In genomic region chr12:55830601-55831406, GRCh38 we compare ENCODE assay signal across 8 cellular contexts. TPM values are rescaled to one million over a fixed set of nuclear protein-coding genes. Genes with fewer than 3 reads are reported as not detected.
DNase-seq lines count a peak whose midpoint lies in the region; ATAC-seq and TF ChIP-seq lines count a peak whose summit lies in the region.

No MANE protein-coding gene starts in this region.

- no peaks in the 10 kb centered on the region for H3K27me3 Mint-ChIP-seq in CD8-positive, alpha-beta memory T cell
- H3K27me3 Mint-ChIP-seq in T-helper 2 cell treated with Interferon-gamma antibody and Interleukin-4, amounts not matched to agents 5 μg/mL and 100 μg/mL, for 36 hours (ENCODE audit: low read depth): no peaks in the 10 kb centered on the region

- POLR2A ChIA-PET in CD8-positive, alpha-beta memory T cell (lab: Charles Lee): interaction anchor here (0.6 to 4.6 kb wide), 10 partner anchors 12 to 391 kb away, joined by 3 to 105 read pairs (median 6); partner anchors contain the start of genes ORMDL2, PYM1, RAB5B and RNF41

- TF ChIP-seq CTCF in sigmoid colon (IDR thresholded peaks at IDR 0.05): no peak

- peak overlapping the region; percentile 96 for H3K4me3 ChIP-seq in CD8-positive, alpha-beta memory T cell (ENCODE audit: low read length)
- H3K4me3 ChIP-seq in iPS-18a (ENCODE audit: low read length): peak overlapping the region; percentile 83
- peak overlapping the region; percentile 64 to 88 (median 84) for H3K4me3 ChIP-seq in sigmoid colon

- TF ChIP-seq EP300 in Ishikawa (IDR thresholded peaks at IDR 0.05; ENCODE audit: borderline replicate concordance): peak; percentile 31; the same call in 1 of the 2 replicates
- no peak for TF ChIP-seq EP300 in sigmoid colon (IDR thresholded peaks at IDR 0.05)

- H3K36me3 ChIP-seq in CD8-positive, alpha-beta memory T cell (ENCODE audit: insufficient read depth, low read length): no peaks in the 10 kb centered on the region
- H3K36me3 ChIP-seq in iPS-18a (ENCODE audit: control insufficient read depth, low read depth, low read length) (no peaks in the 10 kb centered on the region), sigmoid colon (peaks cover 0 to 8% (median 1%) of the 10 kb centered on the region in 4 donors)

- TF ChIP-seq POLR2A in sigmoid colon (IDR thresholded peaks at IDR 0.05): peak in 1 of 2 donors; percentile 63

- H3K4me1 ChIP-seq in CD8-positive, alpha-beta memory T cell (ENCODE audit: insufficient read depth, low read length): peaks cover 43% of the 10 kb centered on the region
- peaks cover 9% of the 10 kb centered on the region for H3K4me1 ChIP-seq in iPS-18a (ENCODE audit: control insufficient read depth, low read depth, low read length)
- peaks cover 0 to 52% (median 44%) of the 10 kb centered on the region in 4 donors for H3K4me1 ChIP-seq in sigmoid colon

- ATAC-seq in GM19467 (IDR thresholded peaks at IDR 0.05; ENCODE audit: unreplicated experiment): no peak

- no peak for TF ChIP-seq RAD21 in Ishikawa (IDR thresholded peaks at IDR 0.05; ENCODE audit: low read depth)

- H3K9ac ChIP-seq in iPS-18a (ENCODE audit: low read length): peak overlapping the region; percentile 72

- DNase-seq in CD8-positive, alpha-beta memory T cell: peak; percentile 6 to 71 (median 42)
- DNase-seq in T-helper 2 cell treated with Interferon-gamma antibody and Interleukin-4, amounts not matched to agents 5 μg/mL and 100 μg/mL, for 36 hours (ENCODE audit: low spot score): no peak
- peak; percentile 34 to 54 for DNase-seq in T47D (ENCODE audit: low read depth in 1 of 2, low spot score in 1 of 2)
- peak; percentile 92 for DNase-seq in sigmoid colon
- no peak for DNase-seq in H4 (ENCODE audit: low spot score)

- H3K4me3 Mint-ChIP-seq in CD8-positive, alpha-beta memory T cell: peak overlapping the region; percentile 97 to 99 (median 98)
- H3K4me3 Mint-ChIP-seq in T-helper 2 cell treated with Interferon-gamma antibody and Interleukin-4, amounts not matched to agents 5 μg/mL and 100 μg/mL, for 36 hours: peak overlapping the region; percentile 99

- no peaks in the 10 kb centered on the region for H3K27me3 ChIP-seq in CD8-positive, alpha-beta memory T cell (ENCODE audit: insufficient read depth, low read length, poor library complexity, severe bottlenecking)
- H3K27me3 ChIP-seq in iPS-18a (ENCODE audit: control insufficient read depth, insufficient read depth, low read length): no peaks in the 10 kb centered on the region
- H3K27me3 ChIP-seq in sigmoid colon: no peaks in the 10 kb centered on the region

- peaks cover 0 to 24% (median 0%) of the 10 kb centered on the region in 3 donors for H3K36me3 Mint-ChIP-seq in CD8-positive, alpha-beta memory T cell
- H3K36me3 Mint-ChIP-seq in T-helper 2 cell treated with Interferon-gamma antibody and Interleukin-4, amounts not matched to agents 5 μg/mL and 100 μg/mL, for 36 hours (ENCODE audit: low read depth): peaks cover 21% of the 10 kb centered on the region

- H3K9me3 Mint-ChIP-seq in CD8-positive, alpha-beta memory T cell: no peaks in the 10 kb centered on the region
- H3K9me3 Mint-ChIP-seq in T-helper 2 cell treated with Interferon-gamma antibody and Interleukin-4, amounts not matched to agents 5 μg/mL and 100 μg/mL, for 36 hours: no peaks in the 10 kb centered on the region

- CTCF ChIA-PET in CD8-positive, alpha-beta memory T cell (lab: Charles Lee): interaction anchor here (0.7 to 5.9 kb wide), 13 partner anchors 12 to 115 kb away, joined by 3 to 52 read pairs (median 4); partner anchors contain the start of genes BLOC1S1, GDF11, ORMDL2 and SARNP

- 2 to 6% methylated on average over 23 of the region's 23 CpGs for WGBS in sigmoid colon, 2 donors

- H3K27ac ChIP-seq in CD8-positive, alpha-beta memory T cell (ENCODE audit: low read depth, low read length): peak overlapping the region; percentile 79
- H3K27ac ChIP-seq in iPS-18a (ENCODE audit: low read length) (peak overlapping the region; percentile 79), sigmoid colon (peak overlapping the region; percentile 86 to 94 (median 92))

- intact Hi-C loops in sigmoid colon (cut with DNase I): no loop called here

- H3K9me3 ChIP-seq in CD8-positive, alpha-beta memory T cell (ENCODE audit: low read length): no peaks in the 10 kb centered on the region
- H3K9me3 ChIP-seq in iPS-18a (ENCODE audit: control insufficient read depth, low read depth, low read length): no peaks in the 10 kb centered on the region
- H3K9me3 ChIP-seq in sigmoid colon: no peaks in the 10 kb centered on the region

- peak overlapping the region; percentile 84 to 98 (median 96) for H3K27ac Mint-ChIP-seq in CD8-positive, alpha-beta memory T cell
- peak overlapping the region; percentile 97 for H3K27ac Mint-ChIP-seq in T-helper 2 cell treated with Interferon-gamma antibody and Interleukin-4, amounts not matched to agents 5 μg/mL and 100 μg/mL, for 36 hours

- H3K4me1 Mint-ChIP-seq in CD8-positive, alpha-beta memory T cell: peaks cover 45 to 62% (median 51%) of the 10 kb centered on the region in 3 donors
- H3K4me1 Mint-ChIP-seq in T-helper 2 cell treated with Interferon-gamma antibody and Interleukin-4, amounts not matched to agents 5 μg/mL and 100 μg/mL, for 36 hours (ENCODE audit: low read depth): peaks cover 34% of the 10 kb centered on the region

- in situ Hi-C loops in T47D (cut with HindIII; ENCODE audit: low pct_unique_long_range_greater_than_20kb, low sequenced_read_pairs): no loop called here

TF ChIP-seq in Ishikawa, 13 proteins besides CTCF, POLR2A, EP300 and RAD21:
- no peak for TF ChIP-seq EGR1 (IDR thresholded peaks at IDR 0.05)
- peak; percentile 4; the same call in 1 of the 2 replicates for TF ChIP-seq TAF1 (IDR thresholded peaks at IDR 0.05; ENCODE audit: low read depth)
- no peak for TF ChIP-seq TCF12 (IDR thresholded peaks at IDR 0.05; ENCODE audit: low read depth)
- no peak for TF ChIP-seq CEBPB (IDR thresholded peaks at IDR 0.05)
- peak; percentile 57; the same call in 1 of the 2 replicates for TF ChIP-seq MAX (IDR thresholded peaks at IDR 0.05)
- peak; percentile 67 for TF ChIP-seq CREB1 (IDR thresholded peaks at IDR 0.05; ENCODE audit: low read depth)
- no peak for TF ChIP-seq USF1 (IDR thresholded peaks at IDR 0.05)
TF ChIP-seq in Ishikawa: peak in this region for 3.

RNA-seq across cellular contexts. Expression of gene DNAJC14, which starts 1.4 kb away (rescaled TPM):
- total RNA-seq in CD8-positive, alpha-beta memory T cell: 10 to 100 TPM; 39.1 to 40.8 TPM
- 40.2 TPM for polyA plus RNA-seq in CD8-positive, alpha-beta memory T cell
- total RNA-seq in sigmoid colon: 10 to 100 TPM; 19.0 to 31.3 (median 25.4) TPM
- 10 to 100 TPM; 13.2 to 27.2 (median 14.4) TPM for polyA plus RNA-seq in sigmoid colon
- total RNA-seq in H4 (2014; rRNA removed; shearing (Covaris generic)): 35.6 and 43.6 TPM in 2 replicates

RNA-seq across cellular contexts. Expression of gene MMP19, which starts 11.9 kb away (rescaled TPM):
- 1 to 10 TPM in 1 of 2 experiments, under 1 TPM in 1; 0.29 to 1.0 TPM for total RNA-seq in CD8-positive, alpha-beta memory T cell
- polyA plus RNA-seq in CD8-positive, alpha-beta memory T cell: not detected
- total RNA-seq in sigmoid colon: 10 to 100 TPM in 1 of 4 donors, 1 to 10 TPM in 3; 6.0 to 18.0 (median 7.5) TPM
- 1 to 10 TPM; 1.2 to 6.0 (median 2.1) TPM for polyA plus RNA-seq in sigmoid colon
- 0.37 and 2.0 TPM in 2 replicates for total RNA-seq in H4 (2014; rRNA removed; shearing (Covaris generic))

RNA-seq across cellular contexts. Expression of gene ORMDL2, which starts 13.0 kb away (rescaled TPM):
- 10 to 100 TPM; 49.0 to 49.7 TPM for total RNA-seq in CD8-positive, alpha-beta memory T cell
- polyA plus RNA-seq in CD8-positive, alpha-beta memory T cell: 110 TPM
- 10 to 100 TPM in 2 of 4 donors, 1 to 10 TPM in 2; 9.1 to 18.1 (median 12.0) TPM for total RNA-seq in sigmoid colon
- 10 to 100 TPM; 18.0 to 64.6 (median 32.4) TPM for polyA plus RNA-seq in sigmoid colon
- 35.9 and 37.2 TPM in 2 replicates for total RNA-seq in H4 (2014; rRNA removed; shearing (Covaris generic))

RNA-seq across cellular contexts. Expression of gene SARNP, which starts 13.3 kb away (rescaled TPM):
- 100 to 1,000 TPM in 1 of 2 experiments, 10 to 100 TPM in 1; 89.7 to 103 TPM for total RNA-seq in CD8-positive, alpha-beta memory T cell
- polyA plus RNA-seq in CD8-positive, alpha-beta memory T cell: 109 TPM
- 10 to 100 TPM; 49.0 to 81.9 (median 76.9) TPM for total RNA-seq in sigmoid colon
- polyA plus RNA-seq in sigmoid colon: 100 to 1,000 TPM in 2 of 3 donors, 10 to 100 TPM in 1; 93.1 to 106 (median 104) TPM
- 131 and 170 TPM in 2 replicates for total RNA-seq in H4 (2014; rRNA removed; shearing (Covaris generic))

Comparison
In these comparisons a context has a peak if more than half of its experiments do, and no peak if none do; other contexts are left out.
1. DNase-seq: peak in CD8-positive, alpha-beta memory T cell (5 of 5), T47D (2 of 2) and sigmoid colon (single experiment); none in T-helper 2 cell treated with Interferon-gamma antibody and Interleukin-4, amounts not matched to agents 5 μg/mL and 100 μg/mL, for 36 hours (single experiment) and H4 (single experiment).
2. Peak in every context shown above with its lines, with median percentiles within 50 percentile points of each other: H3K27ac ChIP-seq and H3K4me3 ChIP-seq.